In the genomic region with DNA sequence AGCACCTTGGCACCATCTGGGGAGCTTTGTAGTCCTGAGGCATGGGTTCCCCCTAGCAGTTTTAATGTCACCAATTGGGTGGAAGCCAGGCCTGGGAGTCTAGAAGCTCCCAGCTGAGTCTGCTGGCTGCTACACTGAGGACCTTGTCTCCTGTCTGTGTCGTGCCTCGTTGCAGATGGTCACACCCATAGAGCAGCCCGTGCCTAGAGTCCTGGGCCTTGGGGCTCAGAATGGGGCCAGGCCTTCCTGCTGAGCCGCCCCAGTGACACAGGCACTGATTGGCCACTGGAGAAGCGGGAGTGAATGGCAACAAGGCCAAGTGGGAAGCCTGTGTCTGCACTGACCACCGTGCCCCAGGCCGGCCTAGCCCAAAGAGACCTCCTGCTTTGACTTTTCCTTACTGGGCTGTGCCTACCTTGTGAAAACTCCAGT, we compare ENCODE assay signal across 10 cellular contexts.
A peak's percentile ranks its signal among the peaks of the same experiment; 100 is the strongest.
DNase-seq lines count a peak whose midpoint lies in the region; ATAC-seq and TF ChIP-seq lines count a peak whose summit lies in the region.
"Had no signal": no experiment of that assay in that cellular context is flagged by ENCODE, and none has a peak within 500 bp of the region (broad histone marks: within the 10 kb centered on the region; RNA-seq: fewer than 3 reads in every experiment).

No MANE protein-coding gene starts in this region.

- H3K27ac ChIP-seq in body of pancreas: peak overlapping the region; percentile 11 to 68 (median 64)
- peak overlapping the region; percentile 55 for H3K27ac ChIP-seq in layer of hippocampus (ENCODE audit: low read depth, low read length)
- H3K27ac ChIP-seq in smooth muscle cell (ENCODE audit: low read depth): peak overlapping the region; percentile 76
- no peak overlapping the region for H3K27ac ChIP-seq in effector memory CD4-positive, alpha-beta T cell (ENCODE audit: insufficient read depth, low read length, poor library complexity, severe bottlenecking)

- no peaks in the 10 kb centered on the region for H3K36me3 ChIP-seq in body of pancreas (replicated peaks in 1 of 2; ENCODE audit: insufficient read depth in 1 of 2, low read depth in 2 of 2)
- H3K36me3 ChIP-seq in smooth muscle cell (ENCODE audit: low read depth): no peaks in the 10 kb centered on the region
- H3K36me3 ChIP-seq in effector memory CD4-positive, alpha-beta T cell (ENCODE audit: control insufficient read depth, insufficient read depth, low read length): no peaks in the 10 kb centered on the region

- TF ChIP-seq POLR2A in body of pancreas (IDR thresholded peaks at IDR 0.05): no peak

- no peak overlapping the region for H3K9ac ChIP-seq in smooth muscle cell (ENCODE audit: low read depth)

- peaks cover 25% of the 10 kb centered on the region for H3K4me1 ChIP-seq in body of pancreas
- no peaks in the 10 kb centered on the region for H3K4me1 ChIP-seq in smooth muscle cell (ENCODE audit: low read depth)
- H3K4me1 ChIP-seq in effector memory CD4-positive, alpha-beta T cell (ENCODE audit: control insufficient read depth, insufficient read depth, low read length, poor library complexity, severe bottlenecking): peaks cover 7% of the 10 kb centered on the region

- ATAC-seq in body of pancreas: no peak
- no peak for ATAC-seq in GM21786 (IDR thresholded peaks at IDR 0.05; ENCODE audit: unreplicated experiment)

- no peaks in the 10 kb centered on the region for H3F3A ChIP-seq in smooth muscle cell (ENCODE audit: low read depth)

- no peaks in the 10 kb centered on the region for H3K27me3 ChIP-seq in body of pancreas
- H3K27me3 ChIP-seq in layer of hippocampus (ENCODE audit: control insufficient read depth, insufficient read depth, low read length): no peaks in the 10 kb centered on the region
- H3K27me3 ChIP-seq in smooth muscle cell (ENCODE audit: low read depth): no peaks in the 10 kb centered on the region
- no peaks in the 10 kb centered on the region for H3K27me3 ChIP-seq in effector memory CD4-positive, alpha-beta T cell (replicated peaks; ENCODE audit: control insufficient read depth, insufficient read depth, low read length, poor library complexity, severe bottlenecking)

- no peak overlapping the region for H2AFZ ChIP-seq in smooth muscle cell (ENCODE audit: low read depth)

- H3K4me3 ChIP-seq in body of pancreas (no peak overlapping the region), smooth muscle cell (no peak overlapping the region)
- H3K4me3 ChIP-seq in effector memory CD4-positive, alpha-beta T cell (ENCODE audit: insufficient read depth, low read depth, low read length, poor library complexity, severe bottlenecking): no peak overlapping the region

- H4K20me1 ChIP-seq in smooth muscle cell (ENCODE audit: low read depth): peaks cover 33% of the 10 kb centered on the region

- DNase-seq in Daoy (ENCODE audit: low read depth) (peak; percentile 37), body of pancreas (no peak), smooth muscle cell (lab: John Stamatoyannopoulos, UW; ENCODE audit: unreplicated experiment) (no peak), NCI-H1436 treated with DMSO at 0.1 percent for 48 hours (lab: John Stamatoyannopoulos, UW) (no peak), HT-29 (ENCODE audit: low spot score) (no peak)
- no peak for DNase-seq in effector memory CD4-positive, alpha-beta T cell
- DNase-seq: NCI-H1092 treated with DMSO at 0.1 percent for 48 hours, NCI-H748 treated with DMSO at 0.1 percent for 48 hours had no signal

- H3K4me2 ChIP-seq in smooth muscle cell: peak overlapping the region; percentile 61

- 72 to 87% methylated on average over 7 of the region's 7 CpGs for whole genome bisulfite sequencing in body of pancreas, 2 donors
- WGBS in smooth muscle cell (ENCODE audit: low lambda C conversion rate): 80% methylated on average over 7 of the region's 7 CpGs

- TF ChIP-seq CTCF in body of pancreas (IDR thresholded peaks at IDR 0.05) (no peak), smooth muscle cell (IDR thresholded peaks at IDR 0.05; ENCODE audit: borderline replicate concordance, insufficient read depth, poor library complexity, severe bottlenecking) (no peak)

- peaks cover 32% of the 10 kb centered on the region for H3K79me2 ChIP-seq in smooth muscle cell (ENCODE audit: low read depth)

- intact Hi-C loops in body of pancreas (cut with DNase I): no loop called here

- H3K9me3 ChIP-seq in body of pancreas (no peaks in the 10 kb centered on the region), smooth muscle cell (replicated peaks; ENCODE audit: low read depth) (no peaks in the 10 kb centered on the region)
- H3K9me3 ChIP-seq in effector memory CD4-positive, alpha-beta T cell (ENCODE audit: control insufficient read depth, low read length): no peaks in the 10 kb centered on the region
